24 cellular contexts compared by ENCODE assay signal in the genomic region with DNA sequence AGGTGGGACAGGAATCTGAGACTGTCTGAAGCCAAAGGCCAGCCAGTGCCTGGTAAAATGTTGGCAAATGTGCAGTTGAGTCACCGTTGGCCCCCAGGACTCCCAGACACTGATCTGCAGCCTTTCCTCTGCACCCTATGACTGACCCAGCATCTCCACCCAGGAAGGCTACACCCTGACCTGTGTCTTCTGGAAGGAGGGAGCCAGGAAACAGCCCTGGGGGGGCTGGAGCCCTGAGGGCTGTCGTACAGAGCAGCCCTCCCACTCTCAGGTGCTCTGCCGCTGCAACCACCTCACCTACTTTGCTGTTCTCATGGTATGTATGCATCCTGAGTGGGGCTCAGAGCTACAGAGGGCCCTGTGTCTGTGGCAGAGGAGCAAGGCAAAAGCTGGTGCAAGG. TPM values are rescaled to one million over a fixed set of nuclear protein-coding genes. Genes with fewer than 3 reads are reported as not detected.
DNase-seq lines count a peak whose midpoint lies in the region; ATAC-seq and TF ChIP-seq lines count a peak whose summit lies in the region.
"Had no signal": no experiment of that assay in that cellular context is flagged by ENCODE, and none has a peak within 500 bp of the region (broad histone marks: within the 10 kb centered on the region; RNA-seq: fewer than 3 reads in every experiment).

No MANE protein-coding gene starts in this region.

- peaks cover 4% of the 10 kb centered on the region; the same call in 1 of the 2 replicates for H4K20me1 ChIP-seq in DND-41 (ENCODE audit: insufficient read depth, low read length)

- peaks cover 2% of the 10 kb centered on the region for H3K4me1 Mint-ChIP-seq in central memory CD8-positive, alpha-beta T cell
- peaks cover 26 to 48% of the 10 kb centered on the region in 2 donors for H3K4me1 Mint-ChIP-seq in natural killer cell treated with Interleukin-12 subunit alpha and Interleukin-12 subunit beta and Interleukin-15 and Interleukin-18, amount 100 ng/mL, for 72 hours (ENCODE audit: low read depth in 2 of 2)

- H3K9me3 Mint-ChIP-seq in central memory CD8-positive, alpha-beta T cell: peaks cover 2% of the 10 kb centered on the region
- peaks cover 12% of the 10 kb centered on the region for H3K9me3 Mint-ChIP-seq in natural killer cell treated with Interleukin-12 subunit alpha and Interleukin-12 subunit beta and Interleukin-15 and Interleukin-18, amount 100 ng/mL, for 72 hours

- H3K4me3 Mint-ChIP-seq in central memory CD8-positive, alpha-beta T cell: no peak overlapping the region
- no peak overlapping the region for H3K4me3 Mint-ChIP-seq in natural killer cell treated with Interleukin-12 subunit alpha and Interleukin-12 subunit beta and Interleukin-15 and Interleukin-18, amount 100 ng/mL, for 72 hours

- H3K4me2 ChIP-seq in DND-41 (ENCODE audit: insufficient read depth, low read length): no peak overlapping the region
- H3K4me2 ChIP-seq: SK-N-SH had no signal

- H3K79me2 ChIP-seq in DND-41 (ENCODE audit: insufficient read depth, low read length): no peaks in the 10 kb centered on the region

- H3K4me1 ChIP-seq in DND-41 (ENCODE audit: insufficient read depth, low read length): no peaks in the 10 kb centered on the region
- H3K4me1 ChIP-seq: BE2C had no signal

- H3K27me3 Mint-ChIP-seq in central memory CD8-positive, alpha-beta T cell: no peaks in the 10 kb centered on the region
- H3K27me3 Mint-ChIP-seq in natural killer cell treated with Interleukin-12 subunit alpha and Interleukin-12 subunit beta and Interleukin-15 and Interleukin-18, amount 100 ng/mL, for 72 hours: no peaks in the 10 kb centered on the region

- no peaks in the 10 kb centered on the region for H3K36me3 ChIP-seq in DND-41 (ENCODE audit: insufficient read depth, low read length)
- H3K36me3 ChIP-seq: BE2C had no signal

- DNase-seq in DND-41 (no peak), M059J (ENCODE audit: low read depth) (peak; percentile 38), erythroblast (lab: John Stamatoyannopoulos, UW) (no peak)
- DNase-seq in central memory CD8-positive, alpha-beta T cell (ENCODE audit: low spot score in 2 of 2): no peak
- DNase-seq in natural killer cell treated with Interleukin-12 subunit alpha and Interleukin-12 subunit beta and Interleukin-15 and Interleukin-18, amount 100 ng/mL, for 72 hours (ENCODE audit: low spot score): no peak
- DNase-seq: BE2C; COR-L47; DMS 273 treated with DMSO at 0.1 percent for 48 hours; GDM1; Kasumi-1; NCI-H1092; NCI-H1436; NCI-H187 treated with DMSO at 0.1 percent for 48 hours; NCI-H2107; NCI-H748 treated with DMSO at 0.1 percent for 48 hours; NK-92 treated with Interleukin-12 subunit alpha and Interleukin-12 subunit beta, amount 100 ng/mL, for 24 hours; SIG-M5; SK-N-SH had no signal

- no peak overlapping the region for H3K27ac ChIP-seq in DND-41 (ENCODE audit: low read length)
- H3K27ac ChIP-seq: RWPE1 had no signal

- TF ChIP-seq CTCF in DND-41 (IDR thresholded peaks at IDR 0.05; ENCODE audit: borderline replicate concordance, extremely low read depth, low read length, poor library complexity, severe bottlenecking): no peak

- H3K36me3 Mint-ChIP-seq in central memory CD8-positive, alpha-beta T cell (ENCODE audit: insufficient read depth): peaks cover 39% of the 10 kb centered on the region
- peaks cover 30% of the 10 kb centered on the region for H3K36me3 Mint-ChIP-seq in natural killer cell treated with Interleukin-12 subunit alpha and Interleukin-12 subunit beta and Interleukin-15 and Interleukin-18, amount 100 ng/mL, for 72 hours

- peaks cover 5% of the 10 kb centered on the region for H3K9me3 ChIP-seq in DND-41 (ENCODE audit: insufficient read depth, low read length, severe bottlenecking)
- H3K9me3 ChIP-seq: BE2C, SK-N-SH had no signal

- peak overlapping the region; percentile 44 for H3K27ac Mint-ChIP-seq in central memory CD8-positive, alpha-beta T cell (ENCODE audit: low read depth)
- H3K27ac Mint-ChIP-seq in natural killer cell treated with Interleukin-12 subunit alpha and Interleukin-12 subunit beta and Interleukin-15 and Interleukin-18, amount 100 ng/mL, for 72 hours: peak overlapping the region; percentile 57 to 86

- H3K4me3 ChIP-seq in DND-41 (ENCODE audit: low read depth in 1 of 2, low read length in 2 of 2): no peak overlapping the region

- ATAC-seq in DND-41 (ENCODE audit: insufficient read depth, low read depth) (0 out of 3 replicates have a peak, but pooled peaks have one; percentile 17), GM18858 (IDR thresholded peaks at IDR 0.05; ENCODE audit: unreplicated experiment) (no peak), GM19023 (IDR thresholded peaks at IDR 0.05; ENCODE audit: unreplicated experiment) (no peak), HG02870 (IDR thresholded peaks at IDR 0.05; ENCODE audit: unreplicated experiment) (no peak)
- ATAC-seq in central memory CD8-positive, alpha-beta T cell (replicated peaks; ENCODE audit: extremely low read depth, poor library complexity, severe bottlenecking): no peak
- no peak for ATAC-seq in natural killer cell treated with Interleukin-12 subunit alpha and Interleukin-12 subunit beta and Interleukin-15 and Interleukin-18, amount 100 ng/mL, for 72 hours

- H3K9ac ChIP-seq in DND-41 (ENCODE audit: low read depth, low read length): no peak overlapping the region
- H3K9ac ChIP-seq: SK-N-SH had no signal

- H3K27me3 ChIP-seq in DND-41 (ENCODE audit: insufficient read depth, low read length, poor library complexity): no peaks in the 10 kb centered on the region
- H3K27me3 ChIP-seq: BE2C had no signal

- no peak for TF ChIP-seq POLR2A in erythroblast (IDR thresholded peaks at IDR 0.05; ENCODE audit: low read length)

- H2AFZ ChIP-seq in DND-41 (ENCODE audit: low read depth, low read length): no peak overlapping the region

RNA-seq across cellular contexts. Expression of gene ADGRG5, which starts 24.0 kb away (rescaled TPM):
- total RNA-seq in M059J (2014; rRNA removed; shearing (Covaris generic)): 0.22 and 0.37 TPM in 2 replicates
- 10 to 100 TPM; 86.8 to 95.0 TPM for total RNA-seq in natural killer cell treated with Interleukin-12 subunit alpha and Interleukin-12 subunit beta and Interleukin-15 and Interleukin-18, amount 100 ng/mL, for 72 hours
- total RNA-seq: A673, NCI-H460 had no signal

RNA-seq across cellular contexts. Expression of gene CCDC102A, which starts 30.1 kb away (rescaled TPM):
- total RNA-seq in M059J (2014; rRNA removed; shearing (Covaris generic)): 7.0 and 16.8 TPM in 2 replicates
- 10 to 100 TPM; 13.9 to 21.5 TPM for total RNA-seq in natural killer cell treated with Interleukin-12 subunit alpha and Interleukin-12 subunit beta and Interleukin-15 and Interleukin-18, amount 100 ng/mL, for 72 hours

Comparison
In these comparisons a context has a peak if more than half of its experiments do, and no peak if none do; other contexts are left out.
1. RNA of gene ADGRG5, which starts 24.0 kb away (total RNA-seq): 86.8 to 95.0 TPM in natural killer cell treated with Interleukin-12 subunit alpha and Interleukin-12 subunit beta and Interleukin-15 and Interleukin-18, amount 100 ng/mL, for 72 hours; 0.22 to 0.37 TPM in M059J; every median in the first group is over 10 times any median in the second.